In genomic region chr19:29666634-29667389, GRCh38 we compare ENCODE assay signal across 8 cellular contexts. TPM values are rescaled to one million over a fixed set of nuclear protein-coding genes. Genes with fewer than 3 reads are reported as not detected.
A peak's percentile ranks its signal among the peaks of the same experiment; 100 is the strongest.
DNase-seq lines count a peak whose midpoint lies in the region; ATAC-seq, FAIRE-seq and TF ChIP-seq lines count a peak whose summit lies in the region.

No MANE protein-coding gene starts in this region.

- POLR2A ChIA-PET in BJ (lab: Charles Lee): no interaction called here
- POLR2A ChIA-PET in GM12878 (lab: Charles Lee): interaction anchor here (0.7 to 2.3 kb wide), 6 partner anchors 37 to 61 kb away, joined by 3 to 16 read pairs (median 4); partner anchors contain the start of genes C19orf12 and POP4

- no peaks in the 10 kb centered on the region for H3K9me2 ChIP-seq in Loucy (replicated peaks; ENCODE audit: low read depth, low read length)

- H4K20me1 ChIP-seq in Loucy (ENCODE audit: insufficient read depth, low read length, poor library complexity, severe bottlenecking) (no peaks in the 10 kb centered on the region), GM12878 (ENCODE audit: control insufficient read depth, insufficient read depth) (no peaks in the 10 kb centered on the region)

- H3K27ac ChIP-seq in GM12878 (ENCODE audit: control insufficient read depth, insufficient read depth): peak overlapping the region; percentile 84
- H3K27ac ChIP-seq in skeletal muscle tissue (ENCODE audit: low read depth, low read length): peak overlapping the region; percentile 84

- intact Hi-C loops in GM12878 (cut with micrococcal nuclease; ENCODE audit: unreplicated experiment): loop anchor here (2.0 kb wide), 1 partner anchor 28 kb away; no protein-coding TSS in a partner anchor

- H3K36me3 ChIP-seq in BJ (ENCODE audit: control insufficient read depth, insufficient read depth, low read length) (no peaks in the 10 kb centered on the region; the same call in 1 of the 2 replicates), Loucy (ENCODE audit: insufficient read depth, low read length) (no peaks in the 10 kb centered on the region), GM12878 (ENCODE audit: control insufficient read depth in 2 of 2, insufficient read depth in 2 of 2, low read length in 1 of 2) (no peaks in the 10 kb centered on the region; a peak in 2 of 4 replicates), skeletal muscle tissue (ENCODE audit: control insufficient read depth in 3 of 3, insufficient read depth in 3 of 3, low read length in 3 of 3) (peaks cover 3 to 10% (median 5%) of the 10 kb centered on the region in 3 donors)

- in situ Hi-C loops in GM12878 (cut with MboI): loop anchor here (10.0 kb wide), 1 partner anchor 52 kb away; no protein-coding TSS in a partner anchor

- H3F3A ChIP-seq in Loucy (ENCODE audit: low read depth): no peaks in the 10 kb centered on the region

- DNase-seq in BJ (ENCODE audit: low read depth): no peak
- no peak for DNase-seq in GM12878 (ENCODE audit: low read depth, low spot score)
- DNase-seq in iPS-NIHi7 (ENCODE audit: extremely low spot score): peak; percentile 76
- DNase-seq in HUDEP-2 (lab: John Stamatoyannopoulos, UW; ENCODE audit: unreplicated experiment in 76 of 76): no peak
- no peak for DNase-seq in SIG-M5 (lab: John Stamatoyannopoulos, UW)

- BruUV-seq in GM12878 (replicated peaks; lab: Mats Ljungman, UMichigan): no TSS peak

- peaks cover 51% of the 10 kb centered on the region for H3K4me1 ChIP-seq in Loucy (ENCODE audit: insufficient read depth, low read length, poor library complexity, severe bottlenecking)
- peaks cover 48% of the 10 kb centered on the region for H3K4me1 ChIP-seq in GM12878 (ENCODE audit: control insufficient read depth, insufficient read depth, low read length)
- peaks cover 74 to 89% (median 75%) of the 10 kb centered on the region in 3 donors for H3K4me1 ChIP-seq in skeletal muscle tissue (ENCODE audit: control insufficient read depth in 3 of 3, insufficient read depth in 3 of 3, low read length in 3 of 3)

- peak overlapping the region; percentile 78 for H3K9ac ChIP-seq in Loucy (ENCODE audit: low read depth, low read length, poor library complexity, severe bottlenecking)
- peak overlapping the region; percentile 75 for H3K9ac ChIP-seq in GM12878 (ENCODE audit: control insufficient read depth, insufficient read depth, low read length)
- peak overlapping the region; percentile 84 to 95 (median 90) for H3K9ac ChIP-seq in skeletal muscle tissue (ENCODE audit: low read depth in 1 of 3, low read length in 3 of 3)

- H2AFZ ChIP-seq in Loucy (ENCODE audit: low read length) (no peak overlapping the region), GM12878 (ENCODE audit: control insufficient read depth, low read depth, low read length) (0 out of 2 replicates have a peak overlapping the region, but pooled peaks have one; percentile 4)

- no peak; the same call in none of the 2 replicates for TF ChIP-seq POLR2A in GM12878 (IDR thresholded peaks at IDR 0.05; ENCODE audit: low read depth, low read length)

- SMC1A ChIA-PET in GM12878 (lab: Charles Lee; ENCODE audit: uncharacterized antibody, unreplicated experiment): interaction anchor here (0.9 to 4.7 kb wide), 11 partner anchors 8 to 61 kb away, joined by 3 to 42 read pairs (median 4); no protein-coding TSS in a partner anchor

- no peaks in the 10 kb centered on the region for H3K9me3 ChIP-seq in Loucy (ENCODE audit: insufficient read depth, low read depth, low read length)
- no peaks in the 10 kb centered on the region for H3K9me3 ChIP-seq in GM12878 (replicated peaks; ENCODE audit: control insufficient read depth, insufficient read depth, low read length)
- no peaks in the 10 kb centered on the region for H3K9me3 ChIP-seq in skeletal muscle tissue (ENCODE audit: control insufficient read depth in 3 of 3, low read length in 3 of 3)

- no peak for FAIRE-seq in GM12878 (lab: Jason Lieb, UNC)

- peaks cover 63% of the 10 kb centered on the region for H3K79me2 ChIP-seq in Loucy (ENCODE audit: insufficient read depth, low read length)
- H3K79me2 ChIP-seq in GM12878 (ENCODE audit: control insufficient read depth, insufficient read depth, low read length): peaks cover 58% of the 10 kb centered on the region

- CTCF ChIA-PET in BJ (lab: Yijun Ruan, JAX) (interaction anchor here (0.6 to 10.1 kb wide), 6 partner anchors 13 to 64 kb away, joined by 3 to 62 read pairs (median 6); partner anchors contain the start of genes C19orf12 and POP4), GM12878 (lab: Yijun Ruan, JAX) (interaction anchor here (0.7 to 6.5 kb wide), 7 partner anchors 13 to 93 kb away, joined by 3 to 111 read pairs (median 26); partner anchors contain the start of genes C19orf12 and POP4)

- no peak for TF ChIP-seq CTCF in BJ (IDR thresholded peaks at IDR 0.05; ENCODE audit: insufficient read depth, low read depth, low read length)
- TF ChIP-seq CTCF in Loucy (conservative IDR thresholded peaks at IDR 0.05; ENCODE audit: low read length): no peak
- TF ChIP-seq CTCF in GM12878 (IDR thresholded peaks at IDR 0.05 in 2 of 3, conservative IDR thresholded peaks at IDR 0.05 in 1 of 3; ENCODE audit: control insufficient read depth in 2 of 3, extremely low read depth in 1 of 3, insufficient read depth in 1 of 3, low read depth in 3 of 3, low read length in 3 of 3): no peak

- no peak for ATAC-seq in GM12878
- no peak for ATAC-seq in HG02884 (IDR thresholded peaks at IDR 0.05; ENCODE audit: unreplicated experiment)

- TF ChIP-seq RAD21 in GM12878 (IDR thresholded peaks at IDR 0.05; ENCODE audit: insufficient read depth, low read depth, low read length): no peak

- H3K4me3 ChIP-seq in BJ (ENCODE audit: low read depth, low read length) (peak overlapping the region; percentile 82), Loucy (ENCODE audit: low read length, poor library complexity, severe bottlenecking) (peak overlapping the region; percentile 95), GM12878 (peak overlapping the region; percentile 92), skeletal muscle tissue (ENCODE audit: low read length in 3 of 3) (peak overlapping the region; percentile 86 to 93 (median 89))

- WGBS in GM12878 (ENCODE audit: insufficient coverage, insufficient replicate concordance, low lambda C conversion rate, missing lambda C conversion rate): 69% methylated on average over 18 of the region's 18 CpGs

- H3K4me2 ChIP-seq in Loucy (ENCODE audit: low read depth, low read length, poor library complexity, severe bottlenecking) (peak overlapping the region; percentile 88), GM12878 (ENCODE audit: control insufficient read depth, insufficient read depth) (peak overlapping the region; percentile 91)

- no peak for TF ChIP-seq EP300 in GM12878 (IDR thresholded peaks at IDR 0.05; ENCODE audit: borderline replicate concordance in 1 of 2, control insufficient read depth in 1 of 2, low read depth in 2 of 2, low read length in 2 of 2)

- H3K27me3 ChIP-seq in BJ (ENCODE audit: control insufficient read depth, insufficient read depth, low read length) (no peaks in the 10 kb centered on the region), Loucy (ENCODE audit: insufficient read depth, low read length, poor library complexity, severe bottlenecking) (no peaks in the 10 kb centered on the region), GM12878 (replicated peaks in 1 of 2; ENCODE audit: control insufficient read depth in 2 of 2, insufficient read depth in 2 of 2, low read length in 1 of 2) (no peaks in the 10 kb centered on the region), skeletal muscle tissue (ENCODE audit: control insufficient read depth in 3 of 3, insufficient read depth in 3 of 3, low read length in 3 of 3) (no peaks in the 10 kb centered on the region)

- RAD21 ChIA-PET in GM12878 (lab: Charles Lee; ENCODE audit: unreplicated experiment): interaction anchor here (0.8 to 5.3 kb wide), 6 partner anchors 9 to 60 kb away, joined by 3 to 78 read pairs (median 12); partner anchors contain the start of genes C19orf12 and POP4

RNA-seq across cellular contexts. Expression of gene PLEKHF1, which starts 1.6 kb away (rescaled TPM):
- polyA plus RNA-seq in BJ (2011; rRNA removed): 5.3 and 8.7 TPM in 2 replicates
- polyA minus RNA-seq in BJ (2011; rRNA and poly(A)+ RNA removed): 4.6 and 10.1 TPM in 2 replicates
- total RNA-seq in GM12878 (2013; cell fraction: nucleolus; rRNA removed): 27.3 and 32.2 TPM in 2 replicates
- total RNA-seq in GM12878 (2014; rRNA removed): 18.6 and 20.2 TPM in 2 replicates
- total RNA-seq in GM12878 (2014; rRNA removed; fragmentation: Illumina TruSeq; extraction: Trizol): 2.5 and 4.0 TPM in 2 replicates
- 17.6 and 19.1 TPM in 2 replicates for total RNA-seq in GM12878 (2021)
- polyA plus RNA-seq in GM12878 (2011; ENCODE audit: low read depth): 1.8 TPM
- 6.0 and 15.8 TPM in 2 replicates for polyA plus RNA-seq in GM12878 (2011; rRNA removed)
- polyA plus RNA-seq in GM12878 (2011; cell fraction: cytosol; rRNA removed): 25.9 and 36.4 TPM in 2 replicates
- polyA plus RNA-seq in GM12878 (2011; cell fraction: nucleus; rRNA removed): 40.4 and 43.7 TPM in 2 replicates
- 6.0 and 11.1 TPM in 2 replicates for polyA plus RNA-seq in GM12878 (2012)
- 0.19 and 2.4 TPM in 2 replicates for polyA plus RNA-seq in GM12878 (2014; fragmentation: Illumina TruSeq; extraction: Trizol)
- polyA plus RNA-seq in GM12878 (2014; fragmentation: Nextera tagmentation; extraction: Ambion mirVana): under 1 TPM; 0.10 to 0.31 TPM
- polyA plus RNA-seq in GM12878 (2014; rRNA removed): 20.3 and 23.0 TPM in 2 replicates
- polyA plus RNA-seq in GM12878 (2016; fragmentation: Nextera tagmentation; extraction: Ambion mirVana): 10 to 100 TPM; 14.8 to 19.5 TPM
- 11.6 and 26.6 TPM in 2 replicates for polyA minus RNA-seq in GM12878 (2011; rRNA and poly(A)+ RNA removed)
- 13.9 and 17.0 TPM in 2 replicates for polyA minus RNA-seq in GM12878 (2011; cell fraction: cytosol; rRNA and poly(A)+ RNA removed)
- 19.7 and 32.3 TPM in 2 replicates for polyA minus RNA-seq in GM12878 (2011; cell fraction: nucleus; rRNA and poly(A)+ RNA removed)
- 16.7 TPM for total RNA-seq in skeletal muscle tissue

RNA-seq across cellular contexts. Expression of gene C19orf12, which starts 48.2 kb away (rescaled TPM):
- polyA plus RNA-seq in BJ (2011; rRNA removed): 21.8 and 33.9 TPM in 2 replicates
- polyA minus RNA-seq in BJ (2011; rRNA and poly(A)+ RNA removed): 9.7 and 12.2 TPM in 2 replicates
- 24.8 and 33.3 TPM in 2 replicates for total RNA-seq in GM12878 (2013; cell fraction: nucleolus; rRNA removed)
- 20.4 and 21.9 TPM in 2 replicates for total RNA-seq in GM12878 (2014; rRNA removed)
- 10.6 and 12.8 TPM in 2 replicates for total RNA-seq in GM12878 (2014; rRNA removed; fragmentation: Illumina TruSeq; extraction: Trizol)
- total RNA-seq in GM12878 (2021): 20.9 and 21.6 TPM in 2 replicates
- polyA plus RNA-seq in GM12878 (2011; ENCODE audit: low read depth): 7.3 TPM
- 23.5 and 24.9 TPM in 2 replicates for polyA plus RNA-seq in GM12878 (2011; rRNA removed)
- polyA plus RNA-seq in GM12878 (2011; cell fraction: cytosol; rRNA removed): 22.2 and 29.7 TPM in 2 replicates
- polyA plus RNA-seq in GM12878 (2011; cell fraction: nucleus; rRNA removed): 23.6 and 25.4 TPM in 2 replicates
- 13.2 and 14.9 TPM in 2 replicates for polyA plus RNA-seq in GM12878 (2012)
- polyA plus RNA-seq in GM12878 (2014; fragmentation: Illumina TruSeq; extraction: Trizol): 8.2 and 12.5 TPM in 2 replicates
- 1 to 10 TPM; 2.3 to 6.6 TPM for polyA plus RNA-seq in GM12878 (2014; fragmentation: Nextera tagmentation; extraction: Ambion mirVana)
- 19.6 and 22.6 TPM in 2 replicates for polyA plus RNA-seq in GM12878 (2014; rRNA removed)
- polyA plus RNA-seq in GM12878 (2016; fragmentation: Nextera tagmentation; extraction: Ambion mirVana): 10 to 100 TPM; 20.0 to 20.5 TPM
- polyA minus RNA-seq in GM12878 (2011; rRNA and poly(A)+ RNA removed): 9.3 and 15.4 TPM in 2 replicates
- 6.0 and 7.4 TPM in 2 replicates for polyA minus RNA-seq in GM12878 (2011; cell fraction: cytosol; rRNA and poly(A)+ RNA removed)
- 5.3 and 8.3 TPM in 2 replicates for polyA minus RNA-seq in GM12878 (2011; cell fraction: nucleus; rRNA and poly(A)+ RNA removed)
- 17.2 TPM for total RNA-seq in skeletal muscle tissue
